In the genomic region with DNA sequence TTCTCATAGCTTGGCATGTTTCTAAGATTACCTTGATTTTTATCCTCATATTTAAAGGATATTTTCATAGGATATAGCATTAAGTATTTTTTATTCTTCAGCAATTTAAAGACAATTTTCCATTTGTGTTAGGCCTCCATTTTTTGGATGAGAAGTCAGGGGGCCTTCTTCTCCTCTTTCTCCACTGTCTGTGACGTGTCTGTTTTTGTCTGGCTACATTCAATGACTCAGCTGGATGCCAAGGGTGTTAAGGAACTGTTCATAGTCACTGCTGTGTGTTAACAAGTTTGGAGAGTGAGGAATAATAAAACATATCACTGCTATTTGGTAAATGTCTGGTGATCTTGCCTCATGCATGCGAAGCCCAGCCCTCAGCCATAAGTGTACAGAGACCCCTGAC, we compare ENCODE assay signal across 31 cellular contexts. TPM values are rescaled to one million over a fixed set of nuclear protein-coding genes. Genes with fewer than 3 reads are reported as not detected.
"Had no signal": no experiment of that assay in that cellular context is flagged by ENCODE, and none has a peak within 500 bp of the region (broad histone marks: within the 10 kb centered on the region; RNA-seq: fewer than 3 reads in every experiment).

No MANE protein-coding gene starts in this region.

- H3K4me1 Mint-ChIP-seq: activated CD4-positive, alpha-beta memory T cell treated with anti-CD3 and anti-CD28 coated beads, Interleukin-2, amount 10 ng/mL, durations not matched to agents 7 days and 5 days; activated CD8-positive, alpha-beta memory T cell treated with anti-CD3 and anti-CD28 coated beads, Interleukin-2, amount 10 ng/mL, durations not matched to agents 7 days and 5 days; activated naive CD4-positive, alpha-beta T cell treated with anti-CD3 and anti-CD28 coated beads, Interleukin-2, amount 10 ng/mL, durations not matched to agents 7 days and 5 days; activated naive CD8-positive, alpha-beta T cell treated with anti-CD3 and anti-CD28 coated beads, Interleukin-2, amount 50 U/mL, for 24 hours had no signal

- FAIRE-seq: RCC 7860 had no signal

- H3K4me3 ChIP-seq: ascending aorta, PC-9 had no signal

- H3K4me1 ChIP-seq: ascending aorta had no signal

- H3K27ac Mint-ChIP-seq: activated CD4-positive, alpha-beta memory T cell treated with anti-CD3 and anti-CD28 coated beads, Interleukin-2, amount 10 ng/mL, durations not matched to agents 7 days and 5 days; activated CD8-positive, alpha-beta memory T cell treated with anti-CD3 and anti-CD28 coated beads, Interleukin-2, amount 10 ng/mL, durations not matched to agents 7 days and 5 days; activated naive CD4-positive, alpha-beta T cell treated with anti-CD3 and anti-CD28 coated beads, Interleukin-2, amount 10 ng/mL, durations not matched to agents 7 days and 5 days; activated naive CD8-positive, alpha-beta T cell; activated naive CD8-positive, alpha-beta T cell treated with anti-CD3 and anti-CD28 coated beads, Interleukin-2, amount 50 U/mL, for 24 hours had no signal

- H3K27me3 ChIP-seq: ascending aorta had no signal

- H3K4me3 Mint-ChIP-seq: activated CD4-positive, alpha-beta memory T cell treated with anti-CD3 and anti-CD28 coated beads, Interleukin-2, amount 10 ng/mL, durations not matched to agents 7 days and 5 days; activated CD8-positive, alpha-beta memory T cell treated with anti-CD3 and anti-CD28 coated beads, Interleukin-2, amount 10 ng/mL, durations not matched to agents 7 days and 5 days; activated naive CD4-positive, alpha-beta T cell treated with anti-CD3 and anti-CD28 coated beads, Interleukin-2, amount 10 ng/mL, durations not matched to agents 7 days and 5 days; activated naive CD8-positive, alpha-beta T cell; activated naive CD8-positive, alpha-beta T cell treated with anti-CD3 and anti-CD28 coated beads, Interleukin-2, amount 50 U/mL, for 24 hours had no signal

- H3K27me3 Mint-ChIP-seq: activated CD4-positive, alpha-beta memory T cell treated with anti-CD3 and anti-CD28 coated beads, Interleukin-2, amount 10 ng/mL, durations not matched to agents 7 days and 5 days; activated CD8-positive, alpha-beta memory T cell treated with anti-CD3 and anti-CD28 coated beads, Interleukin-2, amount 10 ng/mL, durations not matched to agents 7 days and 5 days; activated naive CD4-positive, alpha-beta T cell treated with anti-CD3 and anti-CD28 coated beads, Interleukin-2, amount 10 ng/mL, durations not matched to agents 7 days and 5 days; activated naive CD8-positive, alpha-beta T cell; activated naive CD8-positive, alpha-beta T cell treated with anti-CD3 and anti-CD28 coated beads, Interleukin-2, amount 50 U/mL, for 24 hours had no signal

- DNase-seq: activated CD4-positive, alpha-beta memory T cell treated with anti-CD3 and anti-CD28 coated beads, Interleukin-2, amount 10 ng/mL, durations not matched to agents 7 days and 5 days; activated CD4-positive, alpha-beta T cell treated with anti-CD3 and anti-CD28 coated beads for 1 hour; activated CD4-positive, alpha-beta T cell treated with anti-CD3 and anti-CD28 coated beads for 48 hours; activated CD4-positive, CD25-positive, alpha-beta regulatory T cell; activated CD8-positive, alpha-beta memory T cell treated with anti-CD3 and anti-CD28 coated beads for 24 hours; activated CD8-positive, alpha-beta memory T cell treated with anti-CD3 and anti-CD28 coated beads, Interleukin-2, amount 10 ng/mL, durations not matched to agents 7 days and 5 days; activated CD8-positive, alpha-beta memory T cell treated with anti-CD3 and anti-CD28 coated beads, Interleukin-2, amount 50 U/mL, for 48 hours; activated effector memory CD4-positive, alpha-beta T cell treated with Interleukin-2 at 50 U/mL for 16 hours; activated naive CD4-positive, alpha-beta T cell treated with anti-CD3 and anti-CD28 coated beads, Interleukin-2, amount 10 ng/mL, durations not matched to agents 7 days and 5 days; activated naive CD8-positive, alpha-beta T cell treated with anti-CD3 and anti-CD28 coated beads, Interleukin-2, amount 50 U/mL, for 24 hours; activated T-cell treated with anti-CD3 and anti-CD28 coated beads, Interleukin-2, amount 50 U/mL, for 48 hours; amygdala; NCI-H1105; NCI-H1417 treated with DMSO at 0.1 percent for 48 hours; NCI-H187 treated with DMSO at 0.1 percent for 48 hours; NCI-H2081; NCI-H345; NCI-H524 treated with DMSO at 0.1 percent for 48 hours; NK-92 treated with Interleukin-12 subunit alpha and Interleukin-12 subunit beta, amount 100 ng/mL, for 24 hours; PC-9; Right ventricle myocardium superior; SW 1271; T-helper 1 cell; T-helper 2 cell; T-helper 9 cell; WERI-Rb-1 had no signal

- ATAC-seq: activated CD8-positive, alpha-beta memory T cell treated with anti-CD3 and anti-CD28 coated beads, Interleukin-2, amount 10 ng/mL, durations not matched to agents 7 days and 5 days; activated naive CD8-positive, alpha-beta T cell treated with anti-CD3 and anti-CD28 coated beads, Interleukin-2, amount 50 U/mL, for 24 hours had no signal

- H3K27ac ChIP-seq: ascending aorta, KMS-11, PC-9, WERI-Rb-1 had no signal

RNA-seq across cellular contexts. Expression of a gene that starts 36.4 kb away (rescaled TPM):
- total RNA-seq: OCI-LY7 had no signal
